In the genomic region with DNA sequence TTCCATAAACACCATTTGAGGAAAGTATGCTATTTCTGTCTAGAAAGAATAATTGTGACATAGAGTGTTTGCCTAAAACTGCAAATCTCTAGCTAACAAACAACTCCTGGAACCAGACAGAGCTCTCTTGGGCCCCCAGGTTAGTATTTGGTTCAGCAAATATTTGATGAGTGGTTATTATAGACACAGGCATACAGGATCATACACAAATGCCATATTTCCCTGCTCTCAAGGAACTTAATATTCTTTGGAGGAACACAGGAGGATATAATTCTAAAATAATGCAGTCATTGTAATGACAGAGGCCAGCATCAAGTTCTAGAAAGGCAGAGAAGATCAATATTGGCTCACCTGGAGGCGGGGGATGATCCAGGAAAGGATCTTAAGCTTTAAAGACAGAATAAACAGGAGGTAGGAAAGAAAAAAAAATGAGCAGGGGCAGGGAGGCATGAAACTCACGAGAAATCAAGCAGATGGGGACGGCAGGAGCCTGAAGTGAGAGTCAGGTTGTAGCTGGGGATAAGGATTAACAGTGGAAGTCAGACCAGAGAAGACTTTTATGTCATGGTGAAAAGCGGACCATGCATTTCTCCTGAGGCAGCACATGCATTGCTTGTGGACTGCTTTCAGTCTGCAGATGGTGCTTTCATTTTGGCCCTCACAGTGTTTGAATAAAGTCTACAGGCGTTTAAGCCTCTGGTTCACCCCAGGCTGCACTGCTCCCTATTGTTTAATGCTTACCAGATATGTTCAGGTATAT, we compare ENCODE assay signal across 17 cellular contexts.
DNase-seq lines count a peak whose midpoint lies in the region; ATAC-seq and TF ChIP-seq lines count a peak whose summit lies in the region.
"Had no signal": no experiment of that assay in that cellular context is flagged by ENCODE, and none has a peak within 500 bp of the region (broad histone marks: within the 10 kb centered on the region; RNA-seq: fewer than 3 reads in every experiment).

No MANE protein-coding gene starts in this region.

- H3F3A ChIP-seq in OCI-LY1 (ENCODE audit: insufficient read depth, low read length) = no peaks in the 10 kb centered on the region

- peak; percentile 18 to 30 for DNase-seq in Caco-2
- DNase-seq in NCI-H1092 treated with DMSO at 0.1 percent for 48 hours (lab: John Stamatoyannopoulos, UW) = peak; percentile 83
- no peak for DNase-seq in NCI-H1105 treated with DMSO at 0.1 percent for 48 hours (lab: John Stamatoyannopoulos, UW)
- DNase-seq in coronary artery (ENCODE audit: low spot score) = no peak
- no peak for DNase-seq in glomerular visceral epithelial cell (ENCODE audit: extremely low spot score)
- DNase-seq: activated CD8-positive, alpha-beta T cell treated with anti-CD3 and anti-CD28 coated beads, Interleukin-2, amount 10 ng/mL, durations not matched to agents 7 days and 5 days; adrenal gland; central memory CD4-positive, alpha-beta T cell; foreskin keratinocyte; left ventricle myocardium superior; NCI-H446 treated with DMSO at 0.1 percent for 48 hours; spleen; stimulated activated naive CD4-positive, alpha-beta T cell had no signal

- H3K36me3 ChIP-seq in Caco-2 (ENCODE audit: control insufficient read depth, insufficient read depth, low read length) = no peaks in the 10 kb centered on the region
- no peaks in the 10 kb centered on the region for H3K36me3 ChIP-seq in OCI-LY1 (ENCODE audit: insufficient read depth, low read length)
- H3K36me3 ChIP-seq in mucosa of rectum (ENCODE audit: control insufficient read depth in 2 of 2, insufficient read depth in 2 of 2, low read length in 2 of 2) = no peaks in the 10 kb centered on the region
- H3K36me3 ChIP-seq: adrenal gland, prostate gland, spleen had no signal

- no peak for ATAC-seq in HG03378 (IDR thresholded peaks at IDR 0.05; ENCODE audit: unreplicated experiment)
- ATAC-seq: activated CD8-positive, alpha-beta T cell treated with anti-CD3 and anti-CD28 coated beads, Interleukin-2, amount 10 ng/mL, durations not matched to agents 7 days and 5 days; foreskin keratinocyte; left ventricle myocardium superior had no signal

- no peaks in the 10 kb centered on the region for H3K9me3 Mint-ChIP-seq in Caco-2 (ENCODE audit: unreplicated experiment)

- POLR2A ChIA-PET in Caco-2 (lab: Charles Lee) = no interaction called here

- no peaks in the 10 kb centered on the region for H3K9me2 ChIP-seq in OCI-LY1 (ENCODE audit: low read depth, low read length)

- H3K27ac ChIP-seq in OCI-LY1 (ENCODE audit: low read depth, low read length, poor library complexity, severe bottlenecking) (no peak overlapping the region), mucosa of rectum (ENCODE audit: low read depth in 2 of 2, low read length in 2 of 2) (peak overlapping the region; percentile 36 to 72), coronary artery (no peak overlapping the region)
- H3K27ac ChIP-seq: adrenal gland, foreskin keratinocyte had no signal

- peaks cover 12% of the 10 kb centered on the region for H3K4me1 Mint-ChIP-seq in Caco-2 (ENCODE audit: low read depth, unreplicated experiment)

- peak overlapping the region; percentile 85 for H3K27ac Mint-ChIP-seq in Caco-2 (ENCODE audit: unreplicated experiment)
- H3K27ac Mint-ChIP-seq: activated CD8-positive, alpha-beta T cell treated with anti-CD3 and anti-CD28 coated beads, Interleukin-2, amount 10 ng/mL, durations not matched to agents 7 days and 5 days had no signal

- peak overlapping the region; percentile 24 for H3K9ac ChIP-seq in OCI-LY1 (ENCODE audit: low read length)
- H3K9ac ChIP-seq in mucosa of rectum (ENCODE audit: low read depth in 1 of 2, low read length in 2 of 2) = peak overlapping the region; percentile 7 to 47

- BruUV-seq in Caco-2 (replicated peaks; lab: Mats Ljungman, UMichigan) = no TSS peak

- H3K4me3 ChIP-seq in Caco-2 (ENCODE audit: low read depth, low read length) (no peak overlapping the region), OCI-LY1 (ENCODE audit: low read depth, low read length, poor library complexity, severe bottlenecking) (no peak overlapping the region), mucosa of rectum (ENCODE audit: low read length in 2 of 2) (peak overlapping the region; percentile 13 to 41), coronary artery (no peak overlapping the region)
- H3K4me3 ChIP-seq: adrenal gland, prostate gland, spleen had no signal

- no peaks in the 10 kb centered on the region for H4K20me1 ChIP-seq in OCI-LY1 (ENCODE audit: insufficient read depth, low read length)

- CTCF ChIA-PET in Caco-2 (lab: Charles Lee) = no interaction called here

- no peak for TF ChIP-seq CTCF in Caco-2 (IDR thresholded peaks at IDR 0.05; ENCODE audit: insufficient read depth in 1 of 2, low read depth in 1 of 2, low read length in 1 of 2, severe bottlenecking in 1 of 2, unreplicated experiment in 1 of 2)
- no peak for TF ChIP-seq CTCF in OCI-LY1 (IDR thresholded peaks at IDR 0.05; ENCODE audit: low read length)
- TF ChIP-seq CTCF in coronary artery (IDR thresholded peaks at IDR 0.05) = no peak

- no peaks in the 10 kb centered on the region for H3K9me3 ChIP-seq in Caco-2
- H3K9me3 ChIP-seq in OCI-LY1 (ENCODE audit: low read length) = no peaks in the 10 kb centered on the region
- H3K9me3 ChIP-seq in mucosa of rectum (ENCODE audit: control insufficient read depth in 2 of 2, low read length in 2 of 2) = no peaks in the 10 kb centered on the region
- H3K9me3 ChIP-seq: adrenal gland, prostate gland, spleen had no signal

- intact Hi-C loops in Caco-2 (cut with micrococcal nuclease; ENCODE audit: unreplicated experiment) = loop anchor here (1.0 to 10.0 kb wide), 2 partner anchors 29 to 132 kb away; partner anchors contain the start of gene GCNT1

- no peak overlapping the region for H2AFZ ChIP-seq in OCI-LY1 (ENCODE audit: low read length)

- H3K4me1 ChIP-seq in Caco-2 = peaks cover 20% of the 10 kb centered on the region
- peaks cover 14% of the 10 kb centered on the region for H3K4me1 ChIP-seq in OCI-LY1 (ENCODE audit: insufficient read depth, low read length, severe bottlenecking)
- peaks cover 19 to 32% of the 10 kb centered on the region in 2 donors for H3K4me1 ChIP-seq in mucosa of rectum (ENCODE audit: control insufficient read depth in 2 of 2, insufficient read depth in 2 of 2, low read length in 2 of 2)
- H3K4me1 ChIP-seq: adrenal gland, foreskin keratinocyte had no signal

- H3K4me2 ChIP-seq in OCI-LY1 (ENCODE audit: low read length) = 0 out of 2 replicates have a peak overlapping the region, but pooled peaks have one; percentile 0

- peak overlapping the region; percentile 64 for H3K4me3 Mint-ChIP-seq in Caco-2 (ENCODE audit: unreplicated experiment)
- H3K4me3 Mint-ChIP-seq: activated CD8-positive, alpha-beta T cell treated with anti-CD3 and anti-CD28 coated beads, Interleukin-2, amount 10 ng/mL, durations not matched to agents 7 days and 5 days had no signal

- H3K79me2 ChIP-seq in OCI-LY1 (ENCODE audit: insufficient read depth, low read length) = no peaks in the 10 kb centered on the region

- peaks cover 4% of the 10 kb centered on the region for H3K36me3 Mint-ChIP-seq in Caco-2 (ENCODE audit: insufficient read depth, unreplicated experiment)

- no peaks in the 10 kb centered on the region for H3K27me3 Mint-ChIP-seq in Caco-2 (ENCODE audit: insufficient read depth, unreplicated experiment)

- H3K27me3 ChIP-seq in Caco-2 (replicated peaks; ENCODE audit: control insufficient read depth, insufficient read depth, low read length) (no peaks in the 10 kb centered on the region), OCI-LY1 (ENCODE audit: insufficient read depth, low read length) (no peaks in the 10 kb centered on the region), mucosa of rectum (ENCODE audit: control insufficient read depth in 2 of 2, insufficient read depth in 2 of 2, low read length in 2 of 2) (no peaks in the 10 kb centered on the region)
- H3K27me3 ChIP-seq: adrenal gland, foreskin keratinocyte, spleen had no signal

Comparison
In these comparisons a context has a peak if more than half of its experiments do, and no peak if none do; other contexts are left out.
1. DNase-seq: peak in Caco-2 (2 of 2) and NCI-H1092 treated with DMSO at 0.1 percent for 48 hours (single experiment); none in NCI-H1105 treated with DMSO at 0.1 percent for 48 hours (single experiment), coronary artery (single experiment) and glomerular visceral epithelial cell (single experiment).
2. H3K4me3 ChIP-seq: peak in mucosa of rectum (2 of 2); none in Caco-2 (single experiment), OCI-LY1 (single experiment) and coronary artery (single experiment).
3. H3K27ac ChIP-seq: peak in mucosa of rectum (2 of 2); none in OCI-LY1 (single experiment) and coronary artery (0 of 2).